In genomic region chrX:103405009-103405333, GRCh38 we compare ENCODE assay signal across 8 cellular contexts. TPM values are rescaled to one million over a fixed set of nuclear protein-coding genes. Genes with fewer than 3 reads are reported as not detected.
A peak's percentile ranks its signal among the peaks of the same experiment; 100 is the strongest.
DNase-seq lines count a peak whose midpoint lies in the region; ATAC-seq and TF ChIP-seq lines count a peak whose summit lies in the region.

No MANE protein-coding gene starts in this region.

- CTCF ChIA-PET in activated naive CD4-positive, alpha-beta T cell treated with anti-CD3 and anti-CD28 coated beads, Interleukin-2, amount 10 ng/mL, durations not matched to agents 7 days and 5 days (lab: Charles Lee), result interaction anchor here (1.2 to 1.4 kb wide), 2 partner anchors 61 to 85 kb away, joined by 3 to 5 read pairs; no protein-coding TSS in a partner anchor

- no peaks in the 10 kb centered on the region for H3K36me3 Mint-ChIP-seq in activated naive CD4-positive, alpha-beta T cell treated with anti-CD3 and anti-CD28 coated beads, Interleukin-2, amount 10 ng/mL, durations not matched to agents 7 days and 5 days
- no peaks in the 10 kb centered on the region for H3K36me3 Mint-ChIP-seq in activated T-helper 17 cell treated with anti-CD3 and anti-CD28 coated beads, Interleukin-2, amount 50 U/mL, for 72 hours (ENCODE audit: low read depth)

- peaks cover 4% of the 10 kb centered on the region for H3K27me3 Mint-ChIP-seq in activated naive CD4-positive, alpha-beta T cell treated with anti-CD3 and anti-CD28 coated beads, Interleukin-2, amount 10 ng/mL, durations not matched to agents 7 days and 5 days
- peaks cover 3% of the 10 kb centered on the region for H3K27me3 Mint-ChIP-seq in activated T-helper 17 cell treated with anti-CD3 and anti-CD28 coated beads, Interleukin-2, amount 50 U/mL, for 72 hours

- H3K27ac ChIP-seq in left lung, result peak overlapping the region in 1 of 2 donors; percentile 6
- peak overlapping the region; percentile 63 for H3K27ac ChIP-seq in upper lobe of right lung

- no peak for DNase-seq in activated naive CD4-positive, alpha-beta T cell treated with anti-CD3 and anti-CD28 coated beads, Interleukin-2, amount 10 ng/mL, durations not matched to agents 7 days and 5 days
- DNase-seq in activated naive CD4-positive, alpha-beta T cell treated with anti-CD3 and anti-CD28 coated beads, Interleukin-2, amount 50 U/mL, for 16 hours, result no peak
- DNase-seq in left lung, result no peak
- no peak for DNase-seq in upper lobe of right lung
- DNase-seq in glomerular visceral epithelial cell (ENCODE audit: extremely low spot score), result no peak
- DNase-seq in D341Med (ENCODE audit: low spot score), result no peak

- H3K4me1 Mint-ChIP-seq in activated naive CD4-positive, alpha-beta T cell treated with anti-CD3 and anti-CD28 coated beads, Interleukin-2, amount 10 ng/mL, durations not matched to agents 7 days and 5 days, result peaks cover 10% of the 10 kb centered on the region
- H3K4me1 Mint-ChIP-seq in activated T-helper 17 cell treated with anti-CD3 and anti-CD28 coated beads, Interleukin-2, amount 50 U/mL, for 72 hours, result no peaks in the 10 kb centered on the region

- H3K9me3 Mint-ChIP-seq in activated naive CD4-positive, alpha-beta T cell treated with anti-CD3 and anti-CD28 coated beads, Interleukin-2, amount 10 ng/mL, durations not matched to agents 7 days and 5 days, result no peaks in the 10 kb centered on the region
- H3K9me3 Mint-ChIP-seq in activated T-helper 17 cell treated with anti-CD3 and anti-CD28 coated beads, Interleukin-2, amount 50 U/mL, for 72 hours, result no peaks in the 10 kb centered on the region

- H3K36me3 ChIP-seq in left lung (no peaks in the 10 kb centered on the region), upper lobe of right lung (no peaks in the 10 kb centered on the region)

- intact Hi-C loops in left lung (cut with DNase I) (no loop called here), upper lobe of right lung (cut with DNase I) (no loop called here)

- no peaks in the 10 kb centered on the region for H3K27me3 ChIP-seq in left lung
- no peaks in the 10 kb centered on the region for H3K27me3 ChIP-seq in upper lobe of right lung

- H3K9me3 ChIP-seq in left lung, result no peaks in the 10 kb centered on the region
- H3K9me3 ChIP-seq in upper lobe of right lung, result no peaks in the 10 kb centered on the region

- no peak overlapping the region for H3K27ac Mint-ChIP-seq in activated naive CD4-positive, alpha-beta T cell treated with anti-CD3 and anti-CD28 coated beads, Interleukin-2, amount 10 ng/mL, durations not matched to agents 7 days and 5 days
- H3K27ac Mint-ChIP-seq in activated T-helper 17 cell treated with anti-CD3 and anti-CD28 coated beads, Interleukin-2, amount 50 U/mL, for 72 hours, result peak overlapping the region; percentile 85

- H3K4me1 ChIP-seq in left lung (no peaks in the 10 kb centered on the region), upper lobe of right lung (no peaks in the 10 kb centered on the region)

- H3K4me3 Mint-ChIP-seq in activated naive CD4-positive, alpha-beta T cell treated with anti-CD3 and anti-CD28 coated beads, Interleukin-2, amount 10 ng/mL, durations not matched to agents 7 days and 5 days, result peak overlapping the region; percentile 77
- H3K4me3 Mint-ChIP-seq in activated T-helper 17 cell treated with anti-CD3 and anti-CD28 coated beads, Interleukin-2, amount 50 U/mL, for 72 hours, result peak overlapping the region; percentile 81

- H3K4me3 ChIP-seq in left lung (peak overlapping the region; percentile 24 to 39), upper lobe of right lung (peak overlapping the region; percentile 49)

- no peak for TF ChIP-seq CTCF in left lung (IDR thresholded peaks at IDR 0.05)
- no peak for TF ChIP-seq CTCF in upper lobe of right lung (IDR thresholded peaks at IDR 0.05)

- ATAC-seq in activated T-helper 17 cell treated with anti-CD3 and anti-CD28 coated beads, Interleukin-2, amount 50 U/mL, for 72 hours (replicated peaks), result no peak
- peak; percentile 43 for ATAC-seq in left lung
- ATAC-seq in upper lobe of right lung, result no peak
- ATAC-seq in GM18858 (IDR thresholded peaks at IDR 0.05; ENCODE audit: unreplicated experiment), result no peak

RNA-seq across cellular contexts. Expression of gene BEX3, which starts 28.6 kb away (rescaled TPM):
- total RNA-seq in activated T-helper 17 cell treated with anti-CD3 and anti-CD28 coated beads, Interleukin-2, amount 50 U/mL, for 72 hours, result 1 to 10 TPM; 3.5 to 9.4 TPM
- total RNA-seq in left lung (100 to 1,000 TPM in 1 of 2 donors, 10 to 100 TPM in 1; 91.0 to 155 TPM), upper lobe of right lung (124 TPM)

RNA-seq across cellular contexts. Expression of gene TCEAL9, which starts 48.7 kb away (rescaled TPM):
- total RNA-seq in activated T-helper 17 cell treated with anti-CD3 and anti-CD28 coated beads, Interleukin-2, amount 50 U/mL, for 72 hours, result 1 to 10 TPM in 1 of 2 donors, under 1 TPM in 1; 0.73 to 1.1 TPM
- total RNA-seq in left lung, result 10 to 100 TPM; 47.8 to 55.0 TPM
- 45.4 TPM for total RNA-seq in upper lobe of right lung

Comparison
In these comparisons a context has a peak if more than half of its experiments do, and no peak if none do; other contexts are left out.
1. RNA of gene BEX3, which starts 28.6 kb away (total RNA-seq): 91.0 to 155 TPM in left lung and 124 TPM in upper lobe of right lung (single experiment); 3.5 to 9.4 TPM in activated T-helper 17 cell treated with anti-CD3 and anti-CD28 coated beads, Interleukin-2, amount 50 U/mL, for 72 hours; every median in the first group is over 4 times any median in the second.
2. RNA of gene TCEAL9, which starts 48.7 kb away (total RNA-seq): 47.8 to 55.0 TPM in left lung and 45.4 TPM in upper lobe of right lung (single experiment); 0.73 to 1.1 TPM in activated T-helper 17 cell treated with anti-CD3 and anti-CD28 coated beads, Interleukin-2, amount 50 U/mL, for 72 hours; every median in the first group is over 10 times any median in the second.